Comparison of ENCODE assay signal across 21 cellular contexts in genomic region chr16:84298376-84298899, GRCh38. TPM values are rescaled to one million over a fixed set of nuclear protein-coding genes. Genes with fewer than 3 reads are reported as not detected.
A peak's percentile ranks its signal among the peaks of the same experiment; 100 is the strongest.
DNase-seq lines count a peak whose midpoint lies in the region; ATAC-seq, FAIRE-seq and TF ChIP-seq lines count a peak whose summit lies in the region.
"Had no signal": no experiment of that assay in that cellular context is flagged by ENCODE, and none has a peak within 500 bp of the region (broad histone marks: within the 10 kb centered on the region; RNA-seq: fewer than 3 reads in every experiment).

No MANE protein-coding gene starts in this region.

- H3K36me3 ChIP-seq in gastroesophageal sphincter (no peaks in the 10 kb centered on the region), prostate gland (no peaks in the 10 kb centered on the region), vagina (no peaks in the 10 kb centered on the region), right atrium auricular region (no peaks in the 10 kb centered on the region), OCI-LY7 (ENCODE audit: insufficient read depth, low read length) (no peaks in the 10 kb centered on the region)

- DNase-seq in NCI-H345 (lab: John Stamatoyannopoulos, UW) = peak; percentile 61
- no peak for DNase-seq in NCI-H345 treated with DMSO at 0.1 percent for 48 hours (lab: John Stamatoyannopoulos, UW; ENCODE audit: unreplicated experiment)
- no peak for DNase-seq in prostate gland (ENCODE audit: low spot score)
- DNase-seq in vagina (ENCODE audit: extremely low spot score in 2 of 2) = no peak
- no peak for DNase-seq in urothelium cell line (ENCODE audit: low spot score)
- no peak for DNase-seq in right atrium auricular region (ENCODE audit: low spot score)
- no peak for DNase-seq in OCI-LY7 (ENCODE audit: low spot score)
- DNase-seq: DMS 273 treated with DMSO at 0.1 percent for 48 hours, GOT3, NCI-H1105, NCI-H1694 treated with DMSO at 0.1 percent for 48 hours, NCI-H2107, NCI-H524 had no signal

- H3K4me3 ChIP-seq in gastroesophageal sphincter = no peak overlapping the region
- no peak overlapping the region for H3K4me3 ChIP-seq in prostate gland
- H3K4me3 ChIP-seq in vagina = no peak overlapping the region
- H3K4me3 ChIP-seq in right atrium auricular region = no peak overlapping the region
- no peak overlapping the region for H3K4me3 ChIP-seq in OCI-LY7 (ENCODE audit: low read depth, low read length, poor library complexity, severe bottlenecking)
- H3K4me3 ChIP-seq: K562 had no signal

- no peaks in the 10 kb centered on the region for H3K9me2 ChIP-seq in OCI-LY7 (ENCODE audit: insufficient read depth, low read length)

- H3K9me3 ChIP-seq in gastroesophageal sphincter (no peaks in the 10 kb centered on the region), prostate gland (no peaks in the 10 kb centered on the region), vagina (no peaks in the 10 kb centered on the region), right atrium auricular region (no peaks in the 10 kb centered on the region), OCI-LY7 (ENCODE audit: low read length) (no peaks in the 10 kb centered on the region)

- H3K79me2 ChIP-seq in OCI-LY7 (ENCODE audit: insufficient read depth, low read depth, low read length) = no peaks in the 10 kb centered on the region

- peak overlapping the region; percentile 10 to 86 (median 70) for H3K27ac ChIP-seq in gastroesophageal sphincter
- H3K27ac ChIP-seq in prostate gland = peak overlapping the region; percentile 63 to 72
- H3K27ac ChIP-seq in vagina = peak overlapping the region; percentile 4
- no peak overlapping the region for H3K27ac ChIP-seq in right atrium auricular region
- no peak overlapping the region for H3K27ac ChIP-seq in OCI-LY7 (ENCODE audit: low read depth, low read length, poor library complexity, severe bottlenecking)
- H3K27ac ChIP-seq: 22Rv1 had no signal

- H4K20me1 ChIP-seq in OCI-LY7 (ENCODE audit: insufficient read depth, low read length) = no peaks in the 10 kb centered on the region

- TF ChIP-seq EP300 in gastroesophageal sphincter (IDR thresholded peaks at IDR 0.05) = no peak

- peaks cover 21% of the 10 kb centered on the region for H3K27me3 ChIP-seq in gastroesophageal sphincter
- H3K27me3 ChIP-seq in prostate gland (replicated peaks; ENCODE audit: insufficient read depth) = no peaks in the 10 kb centered on the region
- no peaks in the 10 kb centered on the region for H3K27me3 ChIP-seq in vagina
- no peaks in the 10 kb centered on the region for H3K27me3 ChIP-seq in right atrium auricular region

- TF ChIP-seq CTCF in gastroesophageal sphincter (IDR thresholded peaks at IDR 0.05) (no peak), prostate gland (IDR thresholded peaks at IDR 0.05) (no peak), vagina (IDR thresholded peaks at IDR 0.05) (no peak), right atrium auricular region (IDR thresholded peaks at IDR 0.05) (no peak), OCI-LY7 (conservative IDR thresholded peaks at IDR 0.05; ENCODE audit: low read length) (no peak)

- CTCF ChIA-PET in OCI-LY7 (lab: Charles Lee; ENCODE audit: unreplicated experiment) = no interaction called here

- no TSS peak for BruUV-seq in OCI-LY7 (replicated peaks; lab: Mats Ljungman, UMichigan)

- intact Hi-C loops in prostate gland (cut with DNase I) (no loop called here), vagina (cut with DNase I) (no loop called here), OCI-LY7 (cut with micrococcal nuclease; ENCODE audit: unreplicated experiment) (no loop called here)

- POLR2A ChIA-PET in OCI-LY7 (lab: Charles Lee) = no interaction called here

- H3K4me1 ChIP-seq in gastroesophageal sphincter (peaks cover 0 to 93% (median 8%) of the 10 kb centered on the region in 3 donors), prostate gland (replicated peaks) (no peaks in the 10 kb centered on the region), vagina (peaks cover 20% of the 10 kb centered on the region), right atrium auricular region (peaks cover 0 to 24% of the 10 kb centered on the region in 2 donors), OCI-LY7 (ENCODE audit: insufficient read depth, low read length, poor library complexity, severe bottlenecking) (no peaks in the 10 kb centered on the region)

- no peak overlapping the region for H2AFZ ChIP-seq in OCI-LY7 (ENCODE audit: low read length)

- 53 to 77% methylated on average over 4 to 7 of the region's 13 CpGs for WGBS in gastroesophageal sphincter (ENCODE audit: low coverage in 1 of 2), 2 donors
- WGBS in prostate gland = 66% methylated on average over 13 of the region's 13 CpGs

- no peak for ATAC-seq in gastroesophageal sphincter
- ATAC-seq: K562, Panc1, Right ventricle myocardium inferior had no signal

- TF ChIP-seq POLR2A in gastroesophageal sphincter (IDR thresholded peaks at IDR 0.05) = no peak
- no peak for TF ChIP-seq POLR2A in prostate gland (IDR thresholded peaks at IDR 0.05)
- no peak for TF ChIP-seq POLR2A in vagina (IDR thresholded peaks at IDR 0.05)

- no peak overlapping the region for H3K4me2 ChIP-seq in OCI-LY7 (ENCODE audit: low read length)

- no peak for FAIRE-seq in urothelium cell line (lab: Jason Lieb, UNC)
- FAIRE-seq: G401.6, GM19239, K562 had no signal

RNA-seq across cellular contexts. Expression of gene WFDC1, which starts 3.8 kb away (rescaled TPM):
- total RNA-seq in gastroesophageal sphincter (10 to 100 TPM; 25.0 to 53.1 (median 38.2) TPM), prostate gland (10 to 100 TPM; 60.9 to 80.8 TPM), vagina (12.0 TPM), right atrium auricular region (1 to 10 TPM in 1 of 2 donors, under 1 TPM in 1; 0.59 to 3.3 TPM), OCI-LY7 (2022) (not detected in 2 replicates)
- not detected in 2 replicates for total RNA-seq in OCI-LY7 (2014; rRNA removed; shearing (Covaris generic))
- total RNA-seq: B cell, K562 had no signal

RNA-seq across cellular contexts. Expression of gene KCNG4, which starts 58.6 kb away (rescaled TPM):
- total RNA-seq in gastroesophageal sphincter (not detected), prostate gland (not detected), vagina (not detected), right atrium auricular region (not detected), OCI-LY7 (2022) (not detected in 2 replicates)
- total RNA-seq in OCI-LY7 (2014; rRNA removed; shearing (Covaris generic)) = not detected in 2 replicates
- total RNA-seq: B cell, K562, Right ventricle myocardium inferior had no signal

Comparison
In these comparisons a context has a peak if more than half of its experiments do, and no peak if none do; other contexts are left out.
1. H3K27ac ChIP-seq: peak in gastroesophageal sphincter (4 of 4), prostate gland (2 of 2) and vagina (single experiment); none in right atrium auricular region (0 of 2) and OCI-LY7 (single experiment).